In genomic region chr12:70876952-70877351, GRCh38 we compare ENCODE assay signal across 22 cellular contexts. TPM values are rescaled to one million over a fixed set of nuclear protein-coding genes. Genes with fewer than 3 reads are reported as not detected.
DNase-seq lines count a peak whose midpoint lies in the region; ATAC-seq and TF ChIP-seq lines count a peak whose summit lies in the region.
"Had no signal": no experiment of that assay in that cellular context is flagged by ENCODE, and none has a peak within 500 bp of the region (broad histone marks: within the 10 kb centered on the region; RNA-seq: fewer than 3 reads in every experiment).

No MANE protein-coding gene starts in this region.

- TF ChIP-seq EP300 in esophagus muscularis mucosa (IDR thresholded peaks at IDR 0.05) = no peak

- intact Hi-C loops in esophagus muscularis mucosa (cut with DNase I) = no loop called here

- H3K9me3 ChIP-seq in esophagus muscularis mucosa = no peaks in the 10 kb centered on the region
- H3K9me3 ChIP-seq: ovary, upper lobe of left lung had no signal

- WGBS in esophagus muscularis mucosa = 50% methylated on average over 3 of the region's 3 CpGs

- H3K36me3 ChIP-seq in esophagus muscularis mucosa = no peaks in the 10 kb centered on the region
- H3K36me3 ChIP-seq: ovary, upper lobe of left lung had no signal

- DNase-seq in AG08395 (ENCODE audit: low spot score) (peak; percentile 54), HT1080 (ENCODE audit: low read depth) (peak; percentile 13), choroid plexus epithelial cell (ENCODE audit: low read depth) (peak; percentile 39), kidney tubule cell (ENCODE audit: low spot score) (peak; percentile 8), SW 1271 (lab: John Stamatoyannopoulos, UW) (no peak), esophagus muscularis mucosa (ENCODE audit: extremely low spot score) (no peak)
- no peak for DNase-seq in activated CD4-positive, alpha-beta memory T cell treated with anti-CD3 and anti-CD28 coated beads, Interleukin-2, amount 10 ng/mL, durations not matched to agents 7 days and 5 days
- DNase-seq in natural killer cell treated with Interleukin-12 subunit alpha and Interleukin-12 subunit beta and Interleukin-15 and Interleukin-18, amount 100 ng/mL, for 72 hours (ENCODE audit: low spot score) = no peak
- DNase-seq: activated CD4-positive, alpha-beta T cell treated with anti-CD3 and anti-CD28 coated beads, Interleukin-2, amount 10 ng/mL, durations not matched to agents 7 days and 5 days; activated naive CD8-positive, alpha-beta T cell treated with anti-CD3 and anti-CD28 coated beads for 36 hours; activated T-cell treated with anti-CD3 and anti-CD28 coated beads, Interleukin-2, amount 50 U/mL, for 24 hours; caudate nucleus; COR-L47; effector memory CD8-positive, alpha-beta T cell; glutamatergic neuron; kidney; ovary; SIG-M5; stimulated activated naive CD4-positive, alpha-beta T cell; T-helper 9 cell; upper lobe of left lung had no signal

- H3K4me1 ChIP-seq in esophagus muscularis mucosa = no peaks in the 10 kb centered on the region
- H3K4me1 ChIP-seq: upper lobe of left lung had no signal

- no peak overlapping the region for H3K27ac Mint-ChIP-seq in activated CD4-positive, alpha-beta memory T cell treated with anti-CD3 and anti-CD28 coated beads, Interleukin-2, amount 10 ng/mL, durations not matched to agents 7 days and 5 days
- H3K27ac Mint-ChIP-seq in natural killer cell treated with Interleukin-12 subunit alpha and Interleukin-12 subunit beta and Interleukin-15 and Interleukin-18, amount 100 ng/mL, for 72 hours = no peak overlapping the region
- H3K27ac Mint-ChIP-seq: activated CD4-positive, alpha-beta T cell treated with anti-CD3 and anti-CD28 coated beads, Interleukin-2, amount 10 ng/mL, durations not matched to agents 7 days and 5 days; activated naive CD8-positive, alpha-beta T cell treated with anti-CD3 and anti-CD28 coated beads for 36 hours; activated T-cell treated with anti-CD3 and anti-CD28 coated beads, Interleukin-2, amount 50 U/mL, for 24 hours; effector memory CD8-positive, alpha-beta T cell; GM23338 had no signal

- no peaks in the 10 kb centered on the region for H3K27me3 Mint-ChIP-seq in activated CD4-positive, alpha-beta memory T cell treated with anti-CD3 and anti-CD28 coated beads, Interleukin-2, amount 10 ng/mL, durations not matched to agents 7 days and 5 days
- no peaks in the 10 kb centered on the region for H3K27me3 Mint-ChIP-seq in natural killer cell treated with Interleukin-12 subunit alpha and Interleukin-12 subunit beta and Interleukin-15 and Interleukin-18, amount 100 ng/mL, for 72 hours
- H3K27me3 Mint-ChIP-seq: activated CD4-positive, alpha-beta T cell treated with anti-CD3 and anti-CD28 coated beads, Interleukin-2, amount 10 ng/mL, durations not matched to agents 7 days and 5 days; activated naive CD8-positive, alpha-beta T cell treated with anti-CD3 and anti-CD28 coated beads for 36 hours; activated T-cell treated with anti-CD3 and anti-CD28 coated beads, Interleukin-2, amount 50 U/mL, for 24 hours; effector memory CD8-positive, alpha-beta T cell had no signal

- CTCF ChIA-PET in activated CD4-positive, alpha-beta memory T cell treated with anti-CD3 and anti-CD28 coated beads, Interleukin-2, amount 10 ng/mL, durations not matched to agents 7 days and 5 days (lab: Charles Lee) = no interaction called here

- no peak overlapping the region for H3K4me3 ChIP-seq in choroid plexus epithelial cell (ENCODE audit: low read depth, low read length)
- H3K4me3 ChIP-seq in esophagus muscularis mucosa = no peak overlapping the region
- H3K4me3 ChIP-seq: GM23338, ovary, upper lobe of left lung had no signal

- H3K27me3 ChIP-seq in esophagus muscularis mucosa = no peaks in the 10 kb centered on the region
- H3K27me3 ChIP-seq: ovary, upper lobe of left lung had no signal

- H3K4me3 Mint-ChIP-seq in activated CD4-positive, alpha-beta memory T cell treated with anti-CD3 and anti-CD28 coated beads, Interleukin-2, amount 10 ng/mL, durations not matched to agents 7 days and 5 days = no peak overlapping the region
- H3K4me3 Mint-ChIP-seq in natural killer cell treated with Interleukin-12 subunit alpha and Interleukin-12 subunit beta and Interleukin-15 and Interleukin-18, amount 100 ng/mL, for 72 hours = no peak overlapping the region
- H3K4me3 Mint-ChIP-seq: activated CD4-positive, alpha-beta T cell treated with anti-CD3 and anti-CD28 coated beads, Interleukin-2, amount 10 ng/mL, durations not matched to agents 7 days and 5 days; activated naive CD8-positive, alpha-beta T cell treated with anti-CD3 and anti-CD28 coated beads for 36 hours; activated T-cell treated with anti-CD3 and anti-CD28 coated beads, Interleukin-2, amount 50 U/mL, for 24 hours; effector memory CD8-positive, alpha-beta T cell; GM23338 had no signal

- TF ChIP-seq CTCF in choroid plexus epithelial cell (conservative IDR thresholded peaks at IDR 0.05; ENCODE audit: low read depth, low read length) = no peak
- TF ChIP-seq CTCF in esophagus muscularis mucosa (IDR thresholded peaks at IDR 0.05) = no peak

- TF ChIP-seq POLR2A in esophagus muscularis mucosa (IDR thresholded peaks at IDR 0.05; ENCODE audit: low read depth) = no peak

- POLR2A ChIA-PET in activated CD4-positive, alpha-beta memory T cell treated with anti-CD3 and anti-CD28 coated beads, Interleukin-2, amount 10 ng/mL, durations not matched to agents 7 days and 5 days (lab: Charles Lee) = no interaction called here

- no peak for ATAC-seq in natural killer cell treated with Interleukin-12 subunit alpha and Interleukin-12 subunit beta and Interleukin-15 and Interleukin-18, amount 100 ng/mL, for 72 hours
- ATAC-seq: effector memory CD8-positive, alpha-beta T cell; GM23338 had no signal

- H3K9me3 Mint-ChIP-seq in activated CD4-positive, alpha-beta memory T cell treated with anti-CD3 and anti-CD28 coated beads, Interleukin-2, amount 10 ng/mL, durations not matched to agents 7 days and 5 days = peaks cover 4% of the 10 kb centered on the region
- H3K9me3 Mint-ChIP-seq in natural killer cell treated with Interleukin-12 subunit alpha and Interleukin-12 subunit beta and Interleukin-15 and Interleukin-18, amount 100 ng/mL, for 72 hours = peaks cover 10% of the 10 kb centered on the region
- H3K9me3 Mint-ChIP-seq: activated CD4-positive, alpha-beta T cell treated with anti-CD3 and anti-CD28 coated beads, Interleukin-2, amount 10 ng/mL, durations not matched to agents 7 days and 5 days; activated T-cell treated with anti-CD3 and anti-CD28 coated beads, Interleukin-2, amount 50 U/mL, for 24 hours; GM23338 had no signal

- no peak overlapping the region for H3K27ac ChIP-seq in esophagus muscularis mucosa (replicated peaks in 1 of 4)
- H3K27ac ChIP-seq: ovary, upper lobe of left lung had no signal

- H3K4me1 Mint-ChIP-seq in activated CD4-positive, alpha-beta memory T cell treated with anti-CD3 and anti-CD28 coated beads, Interleukin-2, amount 10 ng/mL, durations not matched to agents 7 days and 5 days = no peaks in the 10 kb centered on the region
- no peaks in the 10 kb centered on the region for H3K4me1 Mint-ChIP-seq in natural killer cell treated with Interleukin-12 subunit alpha and Interleukin-12 subunit beta and Interleukin-15 and Interleukin-18, amount 100 ng/mL, for 72 hours (ENCODE audit: low read depth in 2 of 2)
- H3K4me1 Mint-ChIP-seq: activated CD4-positive, alpha-beta T cell treated with anti-CD3 and anti-CD28 coated beads, Interleukin-2, amount 10 ng/mL, durations not matched to agents 7 days and 5 days; activated naive CD8-positive, alpha-beta T cell treated with anti-CD3 and anti-CD28 coated beads for 36 hours; GM23338 had no signal

- H3K36me3 Mint-ChIP-seq in activated CD4-positive, alpha-beta memory T cell treated with anti-CD3 and anti-CD28 coated beads, Interleukin-2, amount 10 ng/mL, durations not matched to agents 7 days and 5 days (ENCODE audit: low read depth) = no peaks in the 10 kb centered on the region
- H3K36me3 Mint-ChIP-seq in natural killer cell treated with Interleukin-12 subunit alpha and Interleukin-12 subunit beta and Interleukin-15 and Interleukin-18, amount 100 ng/mL, for 72 hours = no peaks in the 10 kb centered on the region
- H3K36me3 Mint-ChIP-seq: activated naive CD8-positive, alpha-beta T cell treated with anti-CD3 and anti-CD28 coated beads for 36 hours had no signal

RNA-seq across cellular contexts. Expression of gene PTPRR, which starts 43.6 kb away (rescaled TPM):
- 2.5 and 6.1 TPM in 2 replicates for total RNA-seq in HT1080 (2014; rRNA removed; shearing (Covaris generic))
- polyA plus RNA-seq in HT1080 (2015; cell fraction: cytosol; rRNA removed) = 7.6 and 7.7 TPM in 2 replicates
- polyA plus RNA-seq in HT1080 (2015; cell fraction: nucleus; rRNA removed) = 3.4 and 3.5 TPM in 2 replicates
- not detected for total RNA-seq in activated CD4-positive, alpha-beta memory T cell treated with anti-CD3 and anti-CD28 coated beads, Interleukin-2, amount 10 ng/mL, durations not matched to agents 7 days and 5 days
- total RNA-seq in natural killer cell treated with Interleukin-12 subunit alpha and Interleukin-12 subunit beta and Interleukin-15 and Interleukin-18, amount 100 ng/mL, for 72 hours = not detected
- total RNA-seq in esophagus muscularis mucosa = 1 to 10 TPM in 1 of 4 donors, under 1 TPM in 3; 0.57 to 2.1 (median 0.84) TPM
- total RNA-seq: activated CD4-positive, alpha-beta T cell treated with anti-CD3 and anti-CD28 coated beads, Interleukin-2, amount 10 ng/mL, durations not matched to agents 7 days and 5 days; activated naive CD8-positive, alpha-beta T cell treated with anti-CD3 and anti-CD28 coated beads for 36 hours had no signal

Comparison
In these comparisons a context has a peak if more than half of its experiments do, and no peak if none do; other contexts are left out.
1. DNase-seq: peak in AG08395 (single experiment), HT1080 (single experiment), choroid plexus epithelial cell (single experiment) and kidney tubule cell (single experiment); none in activated CD4-positive, alpha-beta memory T cell treated with anti-CD3 and anti-CD28 coated beads, Interleukin-2, amount 10 ng/mL, durations not matched to agents 7 days and 5 days (single experiment), natural killer cell treated with Interleukin-12 subunit alpha and Interleukin-12 subunit beta and Interleukin-15 and Interleukin-18, amount 100 ng/mL, for 72 hours (single experiment), SW 1271 (0 of 2) and esophagus muscularis mucosa (single experiment).